Comparison of ENCODE assay signal across 17 cellular contexts in genomic region chr2:60964651-60965513, GRCh38. TPM values are rescaled to one million over a fixed set of nuclear protein-coding genes. Genes with fewer than 3 reads are reported as not detected.
DNase-seq lines count a peak whose midpoint lies in the region; ATAC-seq, FAIRE-seq and TF ChIP-seq lines count a peak whose summit lies in the region.
"Had no signal": no experiment of that assay in that cellular context is flagged by ENCODE, and none has a peak within 500 bp of the region (broad histone marks: within the 10 kb centered on the region; RNA-seq: fewer than 3 reads in every experiment).

No MANE protein-coding gene starts in this region.

- H4K20me1 ChIP-seq in GM12878 (ENCODE audit: control insufficient read depth, insufficient read depth) (no peaks in the 10 kb centered on the region), osteoblast (ENCODE audit: insufficient read depth, low read length) (no peaks in the 10 kb centered on the region)

- POLR2A ChIA-PET in activated CD4-positive, alpha-beta T cell treated with anti-CD3 and anti-CD28 coated beads for 36 hours (lab: Charles Lee) = interaction anchor here (0.6 kb wide), 1 partner anchor 31 kb away, joined by 5 read pairs; no protein-coding TSS in a partner anchor
- POLR2A ChIA-PET in GM12878 (lab: Charles Lee) = interaction anchor here (0.6 to 4.9 kb wide), 8 partner anchors 10 to 159 kb away, joined by 3 to 44 read pairs (median 6); no protein-coding TSS in a partner anchor

- RAD21 ChIA-PET in GM12878 (lab: Charles Lee; ENCODE audit: unreplicated experiment) = interaction anchor here (0.8 to 5.4 kb wide), 15 partner anchors 7 to 143 kb away, joined by 3 to 45 read pairs (median 8); partner anchors contain the start of gene REL

- H3K27me3 ChIP-seq in GM12878 (replicated peaks in 1 of 2; ENCODE audit: control insufficient read depth in 2 of 2, insufficient read depth in 2 of 2, low read length in 1 of 2) (no peaks in the 10 kb centered on the region), osteoblast (ENCODE audit: insufficient read depth, low read length) (no peaks in the 10 kb centered on the region)
- H3K27me3 ChIP-seq: esophagus squamous epithelium had no signal

- CTCF ChIA-PET in activated CD4-positive, alpha-beta T cell treated with anti-CD3 and anti-CD28 coated beads for 36 hours (lab: Charles Lee) = interaction anchor here (0.5 to 3.9 kb wide), 14 partner anchors 9 to 730 kb away, joined by 3 to 22 read pairs (median 3); no protein-coding TSS in a partner anchor
- CTCF ChIA-PET in GM12878 (lab: Yijun Ruan, JAX) = interaction anchor here (0.6 to 1.8 kb wide), 10 partner anchors 11 to 160 kb away, joined by 4 to 7 read pairs (median 4); no protein-coding TSS in a partner anchor

- intact Hi-C loops in activated CD4-positive, alpha-beta T cell treated with anti-CD3 and anti-CD28 coated beads for 36 hours (cut with DNase I, micrococcal nuclease) = no loop called here
- intact Hi-C loops in GM12878 (cut with micrococcal nuclease; ENCODE audit: unreplicated experiment) = no loop called here

- H3K27me3 Mint-ChIP-seq in activated CD4-positive, alpha-beta T cell treated with anti-CD3 and anti-CD28 coated beads for 36 hours = no peaks in the 10 kb centered on the region

- H3K27ac Mint-ChIP-seq in activated CD4-positive, alpha-beta T cell treated with anti-CD3 and anti-CD28 coated beads for 36 hours = peak overlapping the region; percentile 42

- 0 out of 4 replicates have a peak, but pooled peaks of 1 of the 2 experiments have one; percentile 32 for TF ChIP-seq EP300 in GM12878 (IDR thresholded peaks at IDR 0.05; ENCODE audit: borderline replicate concordance in 1 of 2, control insufficient read depth in 1 of 2, low read depth in 2 of 2, low read length in 2 of 2)

- H2AFZ ChIP-seq in GM12878 (ENCODE audit: control insufficient read depth, low read depth, low read length) = peak overlapping the region; percentile 10; the same call in 1 of the 2 replicates
- peak overlapping the region; percentile 53 for H2AFZ ChIP-seq in osteoblast (ENCODE audit: low read length)
- H2AFZ ChIP-seq: parathyroid adenoma had no signal

- FAIRE-seq in GM12878 (lab: Jason Lieb, UNC) = no peak

- SMC1A ChIA-PET in GM12878 (lab: Charles Lee; ENCODE audit: uncharacterized antibody, unreplicated experiment) = interaction anchor here (0.7 to 7.8 kb wide), 31 partner anchors 8 to 168 kb away, joined by 3 to 108 read pairs (median 4); partner anchors contain the start of gene REL

- H3K4me1 Mint-ChIP-seq in activated CD4-positive, alpha-beta T cell treated with anti-CD3 and anti-CD28 coated beads for 36 hours = peaks cover 38% of the 10 kb centered on the region

- H3K4me3 Mint-ChIP-seq in activated CD4-positive, alpha-beta T cell treated with anti-CD3 and anti-CD28 coated beads for 36 hours = no peak overlapping the region
- H3K4me3 Mint-ChIP-seq: WTC11 had no signal

- no peak for ATAC-seq in activated CD4-positive, alpha-beta T cell treated with anti-CD3 and anti-CD28 coated beads for 36 hours
- ATAC-seq in GM12878 (peak; percentile 40), HG03025 (IDR thresholded peaks at IDR 0.05; ENCODE audit: low FRiP score, unreplicated experiment) (no peak)
- ATAC-seq: WTC11 had no signal

- no peaks in the 10 kb centered on the region for H3K9me3 Mint-ChIP-seq in activated CD4-positive, alpha-beta T cell treated with anti-CD3 and anti-CD28 coated beads for 36 hours (ENCODE audit: low read depth)
- H3K9me3 Mint-ChIP-seq: WTC11 had no signal

- peaks cover 4% of the 10 kb centered on the region for H3K36me3 Mint-ChIP-seq in activated CD4-positive, alpha-beta T cell treated with anti-CD3 and anti-CD28 coated beads for 36 hours (ENCODE audit: low read depth)
- H3K36me3 Mint-ChIP-seq: WTC11 had no signal

- H3K4me2 ChIP-seq in GM12878 (ENCODE audit: control insufficient read depth, insufficient read depth) (peak overlapping the region; percentile 92), osteoblast (ENCODE audit: insufficient read depth, low read length) (no peak overlapping the region)

- no peak overlapping the region for H3K9ac ChIP-seq in GM12878 (ENCODE audit: control insufficient read depth, insufficient read depth, low read length)
- H3K9ac ChIP-seq: parathyroid adenoma had no signal

- no peak for DNase-seq in activated CD4-positive, alpha-beta T cell treated with anti-CD3 and anti-CD28 coated beads for 36 hours
- no peak for DNase-seq in activated CD4-positive, alpha-beta T cell treated with anti-CD3 and anti-CD28 coated beads, Interleukin-2, amount 50 U/mL, for 4 hours
- DNase-seq in MV-4-11 (lab: John Stamatoyannopoulos, UW) (peak; percentile 25), GM12878 (ENCODE audit: low read depth, low spot score) (no peak), osteoblast (ENCODE audit: insufficient read length, low spot score, missing footprints) (no peak), 8988T (no peak), OCI-M1 (lab: John Stamatoyannopoulos, UW) (no peak)
- DNase-seq: activated gamma-delta T cell, cerebellar nuclear complex, DMS 273 treated with DMSO at 0.1 percent for 48 hours, esophagus squamous epithelium, NCI-H1417 treated with DMSO at 0.1 percent for 48 hours, NCI-H524 treated with DMSO at 0.1 percent for 48 hours, SHP77 had no signal

- H3K36me3 ChIP-seq in GM12878 (ENCODE audit: control insufficient read depth in 2 of 2, insufficient read depth in 2 of 2, low read length in 1 of 2) (peaks cover 0 to 7% of the 10 kb centered on the region in 2 experiments; a peak in 2 of 4 replicates), osteoblast (ENCODE audit: insufficient read depth, low read length) (no peaks in the 10 kb centered on the region)
- H3K36me3 ChIP-seq: esophagus squamous epithelium had no signal

- H3K79me2 ChIP-seq in GM12878 (ENCODE audit: control insufficient read depth, insufficient read depth, low read length) (no peaks in the 10 kb centered on the region), osteoblast (ENCODE audit: insufficient read depth, low read length) (no peaks in the 10 kb centered on the region)
- H3K79me2 ChIP-seq: parathyroid adenoma had no signal

- in situ Hi-C loops in GM12878 (cut with MboI) = no loop called here

- H3K4me3 ChIP-seq in GM12878 = no peak overlapping the region
- no peak overlapping the region for H3K4me3 ChIP-seq in osteoblast (ENCODE audit: insufficient read depth, low read length)
- H3K4me3 ChIP-seq: esophagus squamous epithelium had no signal

- TF ChIP-seq CTCF in GM12878 (IDR thresholded peaks at IDR 0.05 in 2 of 3, conservative IDR thresholded peaks at IDR 0.05 in 1 of 3; ENCODE audit: control insufficient read depth in 2 of 3, extremely low read depth in 1 of 3, insufficient read depth in 1 of 3, low read depth in 3 of 3, low read length in 3 of 3) (no peak), osteoblast (IDR thresholded peaks at IDR 0.05; ENCODE audit: extremely low read depth, low read depth, low read length) (no peak)

- no peak for TF ChIP-seq RAD21 in GM12878 (IDR thresholded peaks at IDR 0.05; ENCODE audit: insufficient read depth, low read depth, low read length)

- H3K9me3 ChIP-seq in GM12878 (replicated peaks; ENCODE audit: control insufficient read depth, insufficient read depth, low read length) = no peaks in the 10 kb centered on the region; the same call in 2 of the 3 replicates
- H3K9me3 ChIP-seq in osteoblast (ENCODE audit: low read depth, low read length) = no peaks in the 10 kb centered on the region
- H3K9me3 ChIP-seq: esophagus squamous epithelium had no signal

- H3K4me1 ChIP-seq in GM12878 (ENCODE audit: control insufficient read depth, insufficient read depth, low read length) (peaks cover 27% of the 10 kb centered on the region), osteoblast (ENCODE audit: insufficient read depth, low read length) (peaks cover 14% of the 10 kb centered on the region)
- H3K4me1 ChIP-seq: parathyroid adenoma had no signal

- 78% methylated on average over 7 of the region's 7 CpGs for WGBS in GM12878 (ENCODE audit: insufficient coverage, insufficient replicate concordance, low lambda C conversion rate, missing lambda C conversion rate)

- H3K27ac ChIP-seq in GM12878 (ENCODE audit: control insufficient read depth, insufficient read depth) = peak overlapping the region; percentile 92
- no peak overlapping the region for H3K27ac ChIP-seq in osteoblast (ENCODE audit: low read depth, low read length)
- H3K27ac ChIP-seq: parathyroid adenoma had no signal

- TF ChIP-seq POLR2A in GM12878 (IDR thresholded peaks at IDR 0.05; ENCODE audit: low read depth, low read length) = no peak

- no TSS peak for BruUV-seq in GM12878 (replicated peaks; lab: Mats Ljungman, UMichigan)

RNA-seq across cellular contexts. Expression of gene PEX13, which starts 52.6 kb away (rescaled TPM):
- total RNA-seq in activated CD4-positive, alpha-beta T cell treated with anti-CD3 and anti-CD28 coated beads for 36 hours = 10 to 100 TPM; 14.4 to 19.9 TPM
- total RNA-seq in GM12878 (2013; cell fraction: nucleolus; rRNA removed) = 63.6 and 67.6 TPM in 2 replicates
- total RNA-seq in GM12878 (2014; rRNA removed) = 20.7 and 26.0 TPM in 2 replicates
- 18.2 and 18.6 TPM in 2 replicates for total RNA-seq in GM12878 (2014; rRNA removed; fragmentation: Illumina TruSeq; extraction: Trizol)
- 17.1 and 18.7 TPM in 2 replicates for total RNA-seq in GM12878 (2021)
- 5.3 TPM for polyA plus RNA-seq in GM12878 (2011; ENCODE audit: low read depth)
- polyA plus RNA-seq in GM12878 (2011; rRNA removed) = 27.6 and 30.9 TPM in 2 replicates
- polyA plus RNA-seq in GM12878 (2011; cell fraction: cytosol; rRNA removed) = 16.0 and 16.1 TPM in 2 replicates
- polyA plus RNA-seq in GM12878 (2011; cell fraction: nucleus; rRNA removed) = 9.2 and 11.1 TPM in 2 replicates
- 6.2 and 9.0 TPM in 2 replicates for polyA plus RNA-seq in GM12878 (2012)
- polyA plus RNA-seq in GM12878 (2014; fragmentation: Illumina TruSeq; extraction: Trizol) = 11.5 and 11.9 TPM in 2 replicates
- 1 to 10 TPM; 2.6 to 4.9 TPM for polyA plus RNA-seq in GM12878 (2014; fragmentation: Nextera tagmentation; extraction: Ambion mirVana)
- 14.9 and 15.2 TPM in 2 replicates for polyA plus RNA-seq in GM12878 (2014; rRNA removed)
- polyA plus RNA-seq in GM12878 (2016; fragmentation: Nextera tagmentation; extraction: Ambion mirVana) = 10 to 100 TPM; 22.0 to 22.6 TPM
- polyA minus RNA-seq in GM12878 (2011; rRNA and poly(A)+ RNA removed) = 19.7 and 26.8 TPM in 2 replicates
- 6.1 and 6.4 TPM in 2 replicates for polyA minus RNA-seq in GM12878 (2011; cell fraction: cytosol; rRNA and poly(A)+ RNA removed)
- 16.9 and 24.7 TPM in 2 replicates for polyA minus RNA-seq in GM12878 (2011; cell fraction: nucleus; rRNA and poly(A)+ RNA removed)
- 33.3 and 34.0 TPM in 2 replicates for total RNA-seq in osteoblast

RNA-seq across cellular contexts. Expression of gene PUS10, which starts 53.2 kb away (rescaled TPM):
- 1 to 10 TPM; 8.5 to 8.9 TPM for total RNA-seq in activated CD4-positive, alpha-beta T cell treated with anti-CD3 and anti-CD28 coated beads for 36 hours
- 49.8 and 53.0 TPM in 2 replicates for total RNA-seq in GM12878 (2013; cell fraction: nucleolus; rRNA removed)
- total RNA-seq in GM12878 (2014; rRNA removed) (13.4 and 14.8 TPM in 2 replicates), GM12878 (2014; rRNA removed; fragmentation: Illumina TruSeq; extraction: Trizol) (17.0 TPM in 2 replicates), GM12878 (2021) (11.9 and 12.6 TPM in 2 replicates), osteoblast (5.6 and 5.8 TPM in 2 replicates)
- polyA plus RNA-seq in GM12878 (2011; ENCODE audit: low read depth) = 4.9 TPM
- polyA plus RNA-seq in GM12878 (2011; rRNA removed) (13.9 and 18.0 TPM in 2 replicates), GM12878 (2014; fragmentation: Illumina TruSeq; extraction: Trizol) (13.3 and 19.9 TPM in 2 replicates), GM12878 (2014; fragmentation: Nextera tagmentation; extraction: Ambion mirVana) (1 to 10 TPM; 9.1 to 9.8 TPM), GM12878 (2014; rRNA removed) (8.4 and 12.8 TPM in 2 replicates), GM12878 (2016; fragmentation: Nextera tagmentation; extraction: Ambion mirVana) (10 to 100 TPM; 12.2 to 14.9 TPM)
- 5.5 and 6.2 TPM in 2 replicates for polyA plus RNA-seq in GM12878 (2011; cell fraction: cytosol; rRNA removed)
- polyA plus RNA-seq in GM12878 (2011; cell fraction: nucleus; rRNA removed) = 14.1 and 14.9 TPM in 2 replicates
- polyA plus RNA-seq in GM12878 (2012) = 7.6 and 8.2 TPM in 2 replicates
- polyA minus RNA-seq in GM12878 (2011; rRNA and poly(A)+ RNA removed) = 9.0 and 9.3 TPM in 2 replicates
- 2.5 and 4.8 TPM in 2 replicates for polyA minus RNA-seq in GM12878 (2011; cell fraction: cytosol; rRNA and poly(A)+ RNA removed)
- 9.8 and 14.4 TPM in 2 replicates for polyA minus RNA-seq in GM12878 (2011; cell fraction: nucleus; rRNA and poly(A)+ RNA removed)
